15 cellular contexts compared by ENCODE assay signal in genomic region chr21:36709868-36710728, GRCh38. TPM values are rescaled to one million over a fixed set of nuclear protein-coding genes. Genes with fewer than 3 reads are reported as not detected.
DNase-seq lines count a peak whose midpoint lies in the region; ATAC-seq and TF ChIP-seq lines count a peak whose summit lies in the region.
"Had no signal": no experiment of that assay in that cellular context is flagged by ENCODE, and none has a peak within 500 bp of the region (broad histone marks: within the 10 kb centered on the region; RNA-seq: fewer than 3 reads in every experiment).

No MANE protein-coding gene starts in this region.

- peaks cover 89% of the 10 kb centered on the region for H3K27me3 Mint-ChIP-seq in osteocyte (ENCODE audit: unreplicated experiment)

- TF ChIP-seq CTCF in RWPE2 (IDR thresholded peaks at IDR 0.05; ENCODE audit: poor library complexity, severe bottlenecking): no peak
- no peak for TF ChIP-seq CTCF in osteocyte (IDR thresholded peaks at IDR 0.05)
- no peak for TF ChIP-seq CTCF in mucosa of descending colon (IDR thresholded peaks at IDR 0.05)

- H3K27me3 ChIP-seq in RWPE2 (ENCODE audit: insufficient read depth, poor library complexity, severe bottlenecking): no peaks in the 10 kb centered on the region
- peaks cover 50% of the 10 kb centered on the region for H3K27me3 ChIP-seq in iPS DF 6.9 (ENCODE audit: control insufficient read depth, insufficient read depth, low read length)

- intact Hi-C loops in mucosa of descending colon (cut with DNase I, micrococcal nuclease): no loop called here

- no peak overlapping the region for H3K27ac Mint-ChIP-seq in osteocyte (ENCODE audit: unreplicated experiment)
- H3K27ac Mint-ChIP-seq: activated T-cell treated with anti-CD3 and anti-CD28 coated beads, Interleukin-2, amount 50 U/mL, for 24 hours; memory B cell; progenitor cell of endocrine pancreas had no signal

- H3K9ac ChIP-seq in ES-I3 (ENCODE audit: low read depth, low read length): peak overlapping the region; percentile 62; the same call in 1 of the 2 replicates
- H3K9ac ChIP-seq: GM23248 had no signal

- DNase-seq in RWPE2 (ENCODE audit: low spot score) (peak; percentile 45), iPS DF 6.9 (ENCODE audit: low read depth, low spot score) (no peak), osteocyte (ENCODE audit: extremely low spot score, unreplicated experiment) (peak; percentile 69), DMS53 treated with DMSO at 0.1 percent for 48 hours (lab: John Stamatoyannopoulos, UW; ENCODE audit: unreplicated experiment) (no peak), ACHN (no peak), mucosa of descending colon (no peak)
- DNase-seq: activated T-cell treated with anti-CD3 and anti-CD28 coated beads, Interleukin-2, amount 50 U/mL, for 24 hours; anterior cingulate cortex; BE2C; GM23248 had no signal

- H3K36me3 ChIP-seq in ES-I3 (ENCODE audit: insufficient read depth, low read length) (no peaks in the 10 kb centered on the region), RWPE2 (ENCODE audit: low read depth) (peaks cover 39% of the 10 kb centered on the region), iPS DF 6.9 (ENCODE audit: control insufficient read depth, insufficient read depth, low read length) (no peaks in the 10 kb centered on the region), mucosa of descending colon (ENCODE audit: low read depth) (no peaks in the 10 kb centered on the region)
- H3K36me3 ChIP-seq: BE2C had no signal

- H3K27ac ChIP-seq in RWPE2 (ENCODE audit: poor library complexity, severe bottlenecking): peak overlapping the region; percentile 82
- no peak overlapping the region for H3K27ac ChIP-seq in iPS DF 6.9 (ENCODE audit: low read length)
- H3K27ac ChIP-seq: GM23248 had no signal

- in situ Hi-C loops in ACHN (cut with HindIII; ENCODE audit: low pct_ligation_motif_present, low pct_unique_long_range_greater_than_20kb, low sequenced_read_pairs): no loop called here

- ATAC-seq in RWPE2 (ENCODE audit: low read depth) (no peak), mucosa of descending colon (no peak), GM18519 (IDR thresholded peaks at IDR 0.05; ENCODE audit: low FRiP score, unreplicated experiment) (no peak)
- ATAC-seq: activated CD4-positive, CD25-positive, alpha-beta regulatory T cell treated with anti-CD3 and anti-CD28 coated beads, Interleukin-2, amount 50 U/mL, for 24 hours had no signal

- H3K4me1 Mint-ChIP-seq in osteocyte (ENCODE audit: unreplicated experiment): peaks cover 30% of the 10 kb centered on the region

- no peaks in the 10 kb centered on the region for H3K9me3 Mint-ChIP-seq in osteocyte (ENCODE audit: unreplicated experiment)
- H3K9me3 Mint-ChIP-seq: activated T-cell treated with anti-CD3 and anti-CD28 coated beads, Interleukin-2, amount 50 U/mL, for 24 hours; memory B cell had no signal

- H3K4me1 ChIP-seq in ES-I3 (ENCODE audit: insufficient read depth, low read length) (peaks cover 6% of the 10 kb centered on the region; the same call in 1 of the 2 replicates), RWPE2 (ENCODE audit: insufficient read depth, poor library complexity, severe bottlenecking) (peaks cover 45% of the 10 kb centered on the region), iPS DF 6.9 (ENCODE audit: control insufficient read depth, insufficient read depth, low read length) (peaks cover 3% of the 10 kb centered on the region; the same call in 1 of the 2 replicates), mucosa of descending colon (ENCODE audit: low read depth) (peaks cover 25% of the 10 kb centered on the region)
- H3K4me1 ChIP-seq: BE2C had no signal

- no CpG with 5 or more reads among the region's 38 CpGs for whole genome bisulfite sequencing in iPS DF 6.9 (ENCODE audit: insufficient coverage, insufficient read length)

- H3K4me3 Mint-ChIP-seq in osteocyte (ENCODE audit: unreplicated experiment): peak overlapping the region; percentile 18
- H3K4me3 Mint-ChIP-seq: activated T-cell treated with anti-CD3 and anti-CD28 coated beads, Interleukin-2, amount 50 U/mL, for 24 hours; memory B cell had no signal

- H3K4me3 ChIP-seq in RWPE2 (ENCODE audit: severe bottlenecking): peak overlapping the region; percentile 15
- peak overlapping the region; percentile 18; the same call in 1 of the 2 replicates for H3K4me3 ChIP-seq in iPS DF 6.9 (ENCODE audit: low read length)
- H3K4me3 ChIP-seq in mucosa of descending colon: no peak overlapping the region
- H3K4me3 ChIP-seq: GM23248 had no signal

- H3K36me3 Mint-ChIP-seq in osteocyte (ENCODE audit: unreplicated experiment): peaks cover 7% of the 10 kb centered on the region
- H3K36me3 Mint-ChIP-seq: memory B cell had no signal

- H3K9me3 ChIP-seq in ES-I3 (ENCODE audit: control insufficient read depth, insufficient read depth, low read length) (no peaks in the 10 kb centered on the region), RWPE2 (ENCODE audit: severe bottlenecking) (no peaks in the 10 kb centered on the region), iPS DF 6.9 (ENCODE audit: control insufficient read depth, insufficient read depth, low read length) (no peaks in the 10 kb centered on the region), mucosa of descending colon (no peaks in the 10 kb centered on the region)
- H3K9me3 ChIP-seq: BE2C had no signal

RNA-seq across cellular contexts. Expression of gene SIM2, which starts 11.2 kb away (rescaled TPM):
- total RNA-seq in osteocyte (0.86 and 1.5 TPM in 2 replicates), mucosa of descending colon (not detected)
- total RNA-seq: GM23248 had no signal

Comparison
In these comparisons a context has a peak if more than half of its experiments do, and no peak if none do; other contexts are left out.
1. DNase-seq: peak in RWPE2 (single experiment) and osteocyte (single experiment); none in iPS DF 6.9 (single experiment), DMS53 treated with DMSO at 0.1 percent for 48 hours (single experiment), ACHN (single experiment) and mucosa of descending colon (0 of 3).